In genomic region chr22:50236731-50237409, GRCh38 we compare ENCODE assay signal across 9 cellular contexts. TPM values are rescaled to one million over a fixed set of nuclear protein-coding genes. Genes with fewer than 3 reads are reported as not detected.
DNase-seq lines count a peak whose midpoint lies in the region; ATAC-seq, FAIRE-seq and TF ChIP-seq lines count a peak whose summit lies in the region.
"Had no signal": no experiment of that assay in that cellular context is flagged by ENCODE, and none has a peak within 500 bp of the region (broad histone marks: within the 10 kb centered on the region; RNA-seq: fewer than 3 reads in every experiment).

No MANE protein-coding gene starts in this region.

- no peak overlapping the region for H3K4me3 ChIP-seq in dorsolateral prefrontal cortex
- H3K4me3 ChIP-seq in esophagus squamous epithelium = no peak overlapping the region

- 56 to 90% methylated on average over 3 to 5 of the region's 11 CpGs for WGBS in esophagus squamous epithelium, 2 donors

- no peak overlapping the region for H3K27ac Mint-ChIP-seq in activated CD4-positive, alpha-beta T cell treated with anti-CD3 and anti-CD28 coated beads, Interleukin-2, amount 10 ng/mL, durations not matched to agents 7 days and 5 days
- H3K27ac Mint-ChIP-seq in activated CD8-positive, alpha-beta memory T cell treated with anti-CD3 and anti-CD28 coated beads, Interleukin-2, amount 10 ng/mL, durations not matched to agents 7 days and 5 days = no peak overlapping the region

- FAIRE-seq in GM19239 (lab: Jason Lieb, UNC) = no peak

- H3K27me3 ChIP-seq in dorsolateral prefrontal cortex = no peaks in the 10 kb centered on the region
- H3K27me3 ChIP-seq in esophagus squamous epithelium = no peaks in the 10 kb centered on the region

- H3K4me1 Mint-ChIP-seq in activated CD4-positive, alpha-beta T cell treated with anti-CD3 and anti-CD28 coated beads, Interleukin-2, amount 10 ng/mL, durations not matched to agents 7 days and 5 days = peaks cover 22% of the 10 kb centered on the region
- peaks cover 21% of the 10 kb centered on the region for H3K4me1 Mint-ChIP-seq in activated CD8-positive, alpha-beta memory T cell treated with anti-CD3 and anti-CD28 coated beads, Interleukin-2, amount 10 ng/mL, durations not matched to agents 7 days and 5 days

- ATAC-seq in activated CD8-positive, alpha-beta memory T cell treated with anti-CD3 and anti-CD28 coated beads, Interleukin-2, amount 10 ng/mL, durations not matched to agents 7 days and 5 days = no peak

- POLR2A ChIA-PET in activated CD4-positive, alpha-beta T cell treated with anti-CD3 and anti-CD28 coated beads, Interleukin-2, amount 10 ng/mL, durations not matched to agents 7 days and 5 days (lab: Charles Lee) = no interaction called here

- peak; percentile 27 for DNase-seq in activated CD4-positive, alpha-beta T cell treated with anti-CD3 and anti-CD28 coated beads, Interleukin-2, amount 10 ng/mL, durations not matched to agents 7 days and 5 days
- no peak for DNase-seq in activated CD4-positive, alpha-beta T cell treated with anti-CD3 and anti-CD28 coated beads, Interleukin-2, amount 50 U/mL, for 48 hours
- peak; percentile 30 for DNase-seq in MV-4-11 (lab: John Stamatoyannopoulos, UW)
- DNase-seq in dorsolateral prefrontal cortex = no peak
- peak; percentile 37 for DNase-seq in retina
- DNase-seq in activated CD8-positive, alpha-beta memory T cell treated with anti-CD3 and anti-CD28 coated beads, Interleukin-2, amount 10 ng/mL, durations not matched to agents 7 days and 5 days = no peak
- DNase-seq in esophagus squamous epithelium (lab: John Stamatoyannopoulos, UW) = no peak
- DNase-seq in GM19239 (ENCODE audit: insufficient read length, low spot score) = no peak
- DNase-seq: EL had no signal

- no peak overlapping the region for H3K4me3 Mint-ChIP-seq in activated CD4-positive, alpha-beta T cell treated with anti-CD3 and anti-CD28 coated beads, Interleukin-2, amount 10 ng/mL, durations not matched to agents 7 days and 5 days
- H3K4me3 Mint-ChIP-seq in activated CD8-positive, alpha-beta memory T cell treated with anti-CD3 and anti-CD28 coated beads, Interleukin-2, amount 10 ng/mL, durations not matched to agents 7 days and 5 days = no peak overlapping the region

- TF ChIP-seq POLR2A in esophagus squamous epithelium (IDR thresholded peaks at IDR 0.05) = no peak

- TF ChIP-seq CTCF in dorsolateral prefrontal cortex (IDR thresholded peaks at IDR 0.05 in 54 of 56, conservative IDR thresholded peaks at IDR 0.05 in 2 of 56; ENCODE audit: low read depth in 1 of 56, partially characterized antibody in 56 of 56) = peak in 37 of 56 donors; percentile 15 to 61 (median 36)
- TF ChIP-seq CTCF in esophagus squamous epithelium (IDR thresholded peaks at IDR 0.05) = peak in 2 of 6 experiments; percentile 11 to 52

- H3K9me3 ChIP-seq in esophagus squamous epithelium = no peaks in the 10 kb centered on the region

- H3K9me3 Mint-ChIP-seq in activated CD4-positive, alpha-beta T cell treated with anti-CD3 and anti-CD28 coated beads, Interleukin-2, amount 10 ng/mL, durations not matched to agents 7 days and 5 days = no peaks in the 10 kb centered on the region
- peaks cover 3% of the 10 kb centered on the region for H3K9me3 Mint-ChIP-seq in activated CD8-positive, alpha-beta memory T cell treated with anti-CD3 and anti-CD28 coated beads, Interleukin-2, amount 10 ng/mL, durations not matched to agents 7 days and 5 days (ENCODE audit: low read depth)

- no peaks in the 10 kb centered on the region for H3K27me3 Mint-ChIP-seq in activated CD4-positive, alpha-beta T cell treated with anti-CD3 and anti-CD28 coated beads, Interleukin-2, amount 10 ng/mL, durations not matched to agents 7 days and 5 days
- H3K27me3 Mint-ChIP-seq in activated CD8-positive, alpha-beta memory T cell treated with anti-CD3 and anti-CD28 coated beads, Interleukin-2, amount 10 ng/mL, durations not matched to agents 7 days and 5 days = no peaks in the 10 kb centered on the region

- intact Hi-C loops in dorsolateral prefrontal cortex (cut with DNase I) (no loop called here), esophagus squamous epithelium (cut with DNase I) (no loop called here)

- H3K36me3 Mint-ChIP-seq in activated CD4-positive, alpha-beta T cell treated with anti-CD3 and anti-CD28 coated beads, Interleukin-2, amount 10 ng/mL, durations not matched to agents 7 days and 5 days (ENCODE audit: low read depth) = peaks cover 35% of the 10 kb centered on the region
- peaks cover 24% of the 10 kb centered on the region for H3K36me3 Mint-ChIP-seq in activated CD8-positive, alpha-beta memory T cell treated with anti-CD3 and anti-CD28 coated beads, Interleukin-2, amount 10 ng/mL, durations not matched to agents 7 days and 5 days

- CTCF ChIA-PET in activated CD4-positive, alpha-beta T cell treated with anti-CD3 and anti-CD28 coated beads, Interleukin-2, amount 10 ng/mL, durations not matched to agents 7 days and 5 days (lab: Charles Lee) = interaction anchor here (0.8 to 0.9 kb wide), 2 partner anchors 9 to 32 kb away, joined by 3 to 4 read pairs; no protein-coding TSS in a partner anchor
- CTCF ChIA-PET in activated CD8-positive, alpha-beta memory T cell treated with anti-CD3 and anti-CD28 coated beads, Interleukin-2, amount 10 ng/mL, durations not matched to agents 7 days and 5 days (lab: Charles Lee) = interaction anchor here (0.6 to 3.5 kb wide), 7 partner anchors 14 to 148 kb away, joined by 3 to 13 read pairs (median 4); partner anchors contain the start of gene HDAC10

- H3K4me1 ChIP-seq in esophagus squamous epithelium = peaks cover 7 to 15% (median 12%) of the 10 kb centered on the region in 3 donors

- H3K27ac ChIP-seq in dorsolateral prefrontal cortex (no peak overlapping the region), esophagus squamous epithelium (no peak overlapping the region)

- H3K36me3 ChIP-seq in esophagus squamous epithelium = peaks cover 0 to 78% (median 0%) of the 10 kb centered on the region in 3 donors

RNA-seq across cellular contexts. Expression of gene TUBGCP6, which starts 8.0 kb away (rescaled TPM):
- total RNA-seq in activated CD4-positive, alpha-beta T cell treated with anti-CD3 and anti-CD28 coated beads, Interleukin-2, amount 10 ng/mL, durations not matched to agents 7 days and 5 days = 10 to 100 TPM; 62.9 to 71.4 TPM
- 10 to 100 TPM; 40.5 to 94.4 (median 60.7) TPM for total RNA-seq in dorsolateral prefrontal cortex
- 10 to 100 TPM; 60.9 to 72.0 TPM for total RNA-seq in activated CD8-positive, alpha-beta memory T cell treated with anti-CD3 and anti-CD28 coated beads, Interleukin-2, amount 10 ng/mL, durations not matched to agents 7 days and 5 days
- 10 to 100 TPM; 20.3 to 44.3 (median 32.2) TPM for total RNA-seq in esophagus squamous epithelium

RNA-seq across cellular contexts. Expression of gene HDAC10, which starts 14.2 kb away (rescaled TPM):
- total RNA-seq in activated CD4-positive, alpha-beta T cell treated with anti-CD3 and anti-CD28 coated beads, Interleukin-2, amount 10 ng/mL, durations not matched to agents 7 days and 5 days = 10 to 100 TPM; 68.3 to 93.6 TPM
- 10 to 100 TPM; 20.2 to 75.9 (median 39.0) TPM for total RNA-seq in dorsolateral prefrontal cortex
- total RNA-seq in activated CD8-positive, alpha-beta memory T cell treated with anti-CD3 and anti-CD28 coated beads, Interleukin-2, amount 10 ng/mL, durations not matched to agents 7 days and 5 days = 10 to 100 TPM; 75.2 to 96.3 TPM
- total RNA-seq in esophagus squamous epithelium = 10 to 100 TPM; 18.2 to 46.3 (median 35.6) TPM

RNA-seq across cellular contexts. Expression of gene MAPK12, which starts 24.6 kb away (rescaled TPM):
- total RNA-seq in activated CD4-positive, alpha-beta T cell treated with anti-CD3 and anti-CD28 coated beads, Interleukin-2, amount 10 ng/mL, durations not matched to agents 7 days and 5 days = 1 to 10 TPM; 2.9 TPM
- total RNA-seq in dorsolateral prefrontal cortex (10 to 100 TPM; 21.8 to 70.3 (median 34.7) TPM), esophagus squamous epithelium (1 to 10 TPM in 3 of 4 donors, under 1 TPM in 1; 0.19 to 6.9 (median 2.3) TPM)
- total RNA-seq in activated CD8-positive, alpha-beta memory T cell treated with anti-CD3 and anti-CD28 coated beads, Interleukin-2, amount 10 ng/mL, durations not matched to agents 7 days and 5 days = 10 to 100 TPM; 13.9 to 15.8 TPM

RNA-seq across cellular contexts. Expression of gene MAPK11, which starts 33.3 kb away (rescaled TPM):
- 10 to 100 TPM; 10.7 to 12.6 TPM for total RNA-seq in activated CD4-positive, alpha-beta T cell treated with anti-CD3 and anti-CD28 coated beads, Interleukin-2, amount 10 ng/mL, durations not matched to agents 7 days and 5 days
- total RNA-seq in dorsolateral prefrontal cortex (10 to 100 TPM; 25.8 to 78.7 (median 55.8) TPM), esophagus squamous epithelium (1 to 10 TPM; 2.4 to 5.7 (median 3.5) TPM)
- total RNA-seq in activated CD8-positive, alpha-beta memory T cell treated with anti-CD3 and anti-CD28 coated beads, Interleukin-2, amount 10 ng/mL, durations not matched to agents 7 days and 5 days = 10 to 100 TPM; 16.5 to 18.5 TPM

RNA-seq across cellular contexts. Expression of gene SELENOO, which starts 36.1 kb away (rescaled TPM):
- 10 to 100 TPM; 17.4 to 25.5 TPM for total RNA-seq in activated CD4-positive, alpha-beta T cell treated with anti-CD3 and anti-CD28 coated beads, Interleukin-2, amount 10 ng/mL, durations not matched to agents 7 days and 5 days
- total RNA-seq in dorsolateral prefrontal cortex = 10 to 100 TPM; 21.8 to 41.6 (median 30.1) TPM
- 10 to 100 TPM; 30.0 to 35.6 TPM for total RNA-seq in activated CD8-positive, alpha-beta memory T cell treated with anti-CD3 and anti-CD28 coated beads, Interleukin-2, amount 10 ng/mL, durations not matched to agents 7 days and 5 days
- 10 to 100 TPM; 23.9 to 36.3 (median 27.0) TPM for total RNA-seq in esophagus squamous epithelium

Comparison
In these comparisons a context has a peak if more than half of its experiments do, and no peak if none do; other contexts are left out.
1. DNase-seq: peak in activated CD4-positive, alpha-beta T cell treated with anti-CD3 and anti-CD28 coated beads, Interleukin-2, amount 10 ng/mL, durations not matched to agents 7 days and 5 days (single experiment), MV-4-11 (single experiment) and retina (single experiment); none in activated CD4-positive, alpha-beta T cell treated with anti-CD3 and anti-CD28 coated beads, Interleukin-2, amount 50 U/mL, for 48 hours (0 of 2), dorsolateral prefrontal cortex (0 of 10), activated CD8-positive, alpha-beta memory T cell treated with anti-CD3 and anti-CD28 coated beads, Interleukin-2, amount 10 ng/mL, durations not matched to agents 7 days and 5 days (single experiment), esophagus squamous epithelium (single experiment) and GM19239 (single experiment).